ENCODE assay signal across 1 cellular context in the genomic region with DNA sequence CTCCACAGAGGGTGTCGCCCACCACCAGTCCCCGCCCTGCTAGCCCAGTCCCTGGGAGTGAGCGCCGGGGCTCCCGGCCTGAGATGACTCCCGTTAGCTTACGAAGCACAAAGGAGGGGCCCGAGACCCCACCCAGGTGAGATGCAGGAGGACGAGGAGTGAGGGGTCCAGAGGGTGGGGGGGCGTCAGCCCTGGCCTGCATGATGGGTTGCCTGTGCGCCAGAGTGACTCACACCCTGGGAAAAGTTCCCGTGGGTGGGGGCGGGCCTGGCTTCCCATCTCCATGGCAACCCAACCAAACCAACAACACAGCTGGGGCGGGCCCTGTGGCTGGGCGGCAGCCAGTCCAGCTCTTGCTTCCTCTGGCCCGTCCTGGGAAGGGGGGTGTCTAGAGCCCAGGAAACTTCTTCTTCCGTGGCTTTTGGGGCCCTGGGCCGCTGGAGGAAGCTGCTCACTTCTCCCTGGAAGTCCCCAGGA.
TF ChIP-seq lines count a peak whose summit lies in the region.

No MANE protein-coding gene starts in this region.

TF ChIP-seq in IMR-90, 13 proteins besides CTCF, POLR2A, EP300 and RAD21 (continued from another document):
- TF ChIP-seq MXI1 (IDR thresholded peaks at IDR 0.05; ENCODE audit: borderline replicate concordance, low read depth, low read length), result no peak
- TF ChIP-seq SMC3 (IDR thresholded peaks at IDR 0.05; ENCODE audit: low read depth, low read length), result no peak
- no peak for TF ChIP-seq CHD1 (IDR thresholded peaks at IDR 0.05; ENCODE audit: low read depth, low read length)
- TF ChIP-seq RCOR1 (IDR thresholded peaks at IDR 0.05; ENCODE audit: insufficient replicate concordance, low read length), result no peak
- TF ChIP-seq USF2 (IDR thresholded peaks at IDR 0.05; ENCODE audit: low read depth, low read length), result no peak
- TF ChIP-seq RFX5 (IDR thresholded peaks at IDR 0.05; ENCODE audit: low read depth, low read length), result no peak
